Comparison of ENCODE assay signal across 13 cellular contexts in the genomic region with DNA sequence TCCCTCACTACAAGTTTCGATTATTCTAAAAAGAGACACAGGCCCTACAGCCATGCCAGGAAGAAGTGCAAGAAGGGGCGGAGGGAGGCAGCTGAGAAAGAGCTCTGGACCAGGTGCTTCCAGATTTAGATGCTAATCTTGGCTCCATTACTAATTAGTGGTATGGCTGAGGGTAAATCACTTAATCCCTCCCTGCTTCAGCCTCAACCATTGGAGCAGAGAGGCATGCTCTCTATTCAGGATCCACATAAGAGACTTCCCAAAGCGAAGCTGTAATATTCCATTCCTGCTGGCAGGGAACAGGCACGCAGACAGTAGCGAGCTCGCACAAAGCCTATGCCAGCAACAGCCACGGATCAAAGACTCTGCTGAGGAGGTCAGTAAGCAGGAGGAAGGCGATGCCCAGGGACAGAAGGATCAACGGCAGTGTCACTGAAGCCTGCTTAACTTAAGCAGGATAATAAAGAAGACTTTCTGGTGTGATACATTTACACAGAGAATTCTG. TPM values are rescaled to one million over a fixed set of nuclear protein-coding genes. Genes with fewer than 3 reads are reported as not detected.
DNase-seq lines count a peak whose midpoint lies in the region; ATAC-seq and TF ChIP-seq lines count a peak whose summit lies in the region.
"Had no signal": no experiment of that assay in that cellular context is flagged by ENCODE, and none has a peak within 500 bp of the region (broad histone marks: within the 10 kb centered on the region; RNA-seq: fewer than 3 reads in every experiment).

No MANE protein-coding gene starts in this region.

- H3K27me3 Mint-ChIP-seq in brain = no peaks in the 10 kb centered on the region

- peaks cover 63% of the 10 kb centered on the region for H3K4me1 Mint-ChIP-seq in brain

- no peak for ATAC-seq in HG03565 (IDR thresholded peaks at IDR 0.05; ENCODE audit: unreplicated experiment)

- peak overlapping the region; percentile 39 to 94 (median 83) for H3K27ac Mint-ChIP-seq in brain

- H3K9me3 Mint-ChIP-seq in brain = peaks cover 3 to 12% (median 6%) of the 10 kb centered on the region in 5 experiments

- peak overlapping the region; percentile 28 to 72 (median 62) for H3K4me3 Mint-ChIP-seq in brain

- TF ChIP-seq CTCF in brain (conservative IDR thresholded peaks at IDR 0.05) = no peak

- peaks cover 27% of the 10 kb centered on the region for H3K36me3 Mint-ChIP-seq in brain

- peak; percentile 11 for DNase-seq in NCI-H2171 treated with DMSO at 0.1 percent for 48 hours (lab: John Stamatoyannopoulos, UW)
- no peak for DNase-seq in NCI-H2171 (lab: John Stamatoyannopoulos, UW)
- DNase-seq in left kidney (ENCODE audit: low read depth, low spot score) = peak; percentile 60
- DNase-seq in HUDEP-2 (lab: John Stamatoyannopoulos, UW; ENCODE audit: unreplicated experiment in 76 of 76) = no peak
- DNase-seq in stimulated activated CD8-positive, alpha-beta memory T cell treated with anti-CD3 and anti-CD28 coated beads, Interleukin-4, amount 100 ng/mL, for 48 hours = no peak
- no peak for DNase-seq in NCI-H1694 treated with DMSO at 0.1 percent for 48 hours (lab: John Stamatoyannopoulos, UW)
- DNase-seq: activated CD8-positive, alpha-beta memory T cell treated with anti-CD3 and anti-CD28 coated beads, Interleukin-2, amount 50 U/mL, for 48 hours; DMS153; HCEC 1CT; NCI-H2081 treated with DMSO at 0.1 percent for 48 hours; testis had no signal

RNA-seq across cellular contexts. Expression of gene LIFR, which starts 24.2 kb away (rescaled TPM):
- 7.6 TPM for polyA plus RNA-seq in brain (ENCODE audit: insufficient read depth, low read depth, low replicate concordance)

Comparison
In these comparisons a context has a peak if more than half of its experiments do, and no peak if none do; other contexts are left out.
1. DNase-seq: peak in NCI-H2171 treated with DMSO at 0.1 percent for 48 hours (single experiment) and left kidney (single experiment); none in NCI-H2171 (single experiment), HUDEP-2 (0 of 76), stimulated activated CD8-positive, alpha-beta memory T cell treated with anti-CD3 and anti-CD28 coated beads, Interleukin-4, amount 100 ng/mL, for 48 hours (single experiment) and NCI-H1694 treated with DMSO at 0.1 percent for 48 hours (single experiment).